8 cellular contexts compared by ENCODE assay signal in the genomic region with DNA sequence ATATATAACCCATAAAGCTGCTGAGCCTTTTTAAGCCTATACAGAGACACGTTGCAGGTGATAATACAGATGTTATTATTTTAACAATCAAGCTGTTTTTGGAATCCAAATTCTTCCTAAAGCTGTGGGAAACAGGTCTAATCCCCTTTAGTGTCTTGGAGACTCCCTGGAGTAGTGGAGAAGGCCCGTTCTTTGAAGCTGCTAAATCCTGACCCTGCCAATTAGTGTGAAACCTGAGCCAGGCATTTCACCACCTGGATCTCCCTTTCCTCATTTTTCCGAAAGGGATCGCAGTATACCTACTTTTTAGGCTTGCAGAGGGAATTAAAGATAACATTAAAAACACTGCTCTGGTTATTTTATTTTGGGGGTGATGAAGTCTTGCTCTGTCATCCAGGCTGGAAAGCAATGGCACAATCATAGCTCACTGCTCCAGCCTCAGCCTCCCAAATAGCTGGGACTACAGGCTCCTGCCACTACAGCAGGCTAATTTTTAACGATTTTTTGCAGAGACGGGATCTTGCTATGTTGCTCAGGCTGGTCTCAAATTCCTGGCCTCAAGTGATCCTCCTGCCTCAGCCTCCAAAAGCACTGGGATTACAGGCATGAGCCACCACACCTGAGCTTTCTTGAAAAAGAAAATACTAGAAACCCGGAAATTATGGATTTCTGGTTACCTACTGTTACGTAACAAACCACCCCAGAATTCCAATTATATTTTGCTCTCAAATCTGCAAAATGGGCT. TPM values are rescaled to one million over a fixed set of nuclear protein-coding genes. Genes with fewer than 3 reads are reported as not detected.
DNase-seq lines count a peak whose midpoint lies in the region; ATAC-seq and TF ChIP-seq lines count a peak whose summit lies in the region.

No MANE protein-coding gene starts in this region.

- no peak for TF ChIP-seq POLR2A in vagina (IDR thresholded peaks at IDR 0.05)

- H3K36me3 ChIP-seq in adipocyte (ENCODE audit: control insufficient read depth, insufficient read depth, low read length, severe bottlenecking) (peaks cover 11% of the 10 kb centered on the region), mesenchymal stem cell (ENCODE audit: control insufficient read depth in 1 of 2, insufficient read depth in 2 of 2, low read depth in 1 of 2, low read length in 2 of 2) (peaks cover 8 to 18% of the 10 kb centered on the region in 2 experiments), vagina (peaks cover 0 to 6% of the 10 kb centered on the region in 2 donors)

- peaks cover 74% of the 10 kb centered on the region for H3K4me1 Mint-ChIP-seq in stimulated activated naive CD8-positive, alpha-beta T cell treated with anti-CD3 and anti-CD28 coated beads, Interleukin-15, Interleukin-2, amounts not matched to agents 100 ng/mL and 50 ng/mL, for 24 hours (ENCODE audit: low read depth)

- H4K8ac ChIP-seq in mesenchymal stem cell (ENCODE audit: low read length): no peak overlapping the region

- H3K27ac Mint-ChIP-seq in stimulated activated naive CD8-positive, alpha-beta T cell treated with anti-CD3 and anti-CD28 coated beads, Interleukin-15, Interleukin-2, amounts not matched to agents 100 ng/mL and 50 ng/mL, for 24 hours: peak overlapping the region; percentile 99

- no peak overlapping the region for H2BK15ac ChIP-seq in mesenchymal stem cell (ENCODE audit: low read depth, poor library complexity, severe bottlenecking)

- H3K27me3 ChIP-seq in adipocyte (replicated peaks; ENCODE audit: control insufficient read depth, insufficient read depth, low read length) (no peaks in the 10 kb centered on the region), mesenchymal stem cell (ENCODE audit: control insufficient read depth in 1 of 2, insufficient read depth in 1 of 2, low read length in 2 of 2) (no peaks in the 10 kb centered on the region), vagina (no peaks in the 10 kb centered on the region)

- no peaks in the 10 kb centered on the region for H3K27me3 Mint-ChIP-seq in stimulated activated naive CD8-positive, alpha-beta T cell treated with anti-CD3 and anti-CD28 coated beads, Interleukin-15, Interleukin-2, amounts not matched to agents 100 ng/mL and 50 ng/mL, for 24 hours

- H2AK5ac ChIP-seq in mesenchymal stem cell (ENCODE audit: low read length, severe bottlenecking): peak overlapping the region; percentile 20

- no peak overlapping the region for H2AFZ ChIP-seq in mesenchymal stem cell (ENCODE audit: low read depth, low read length)

- TF ChIP-seq CTCF in vagina (IDR thresholded peaks at IDR 0.05): no peak

- no peak overlapping the region for H2BK12ac ChIP-seq in mesenchymal stem cell (ENCODE audit: low read length in 2 of 2)

- H3K9me3 ChIP-seq in adipocyte (ENCODE audit: control insufficient read depth, low read length) (no peaks in the 10 kb centered on the region), mesenchymal stem cell (ENCODE audit: control insufficient read depth, low read length) (no peaks in the 10 kb centered on the region), vagina (no peaks in the 10 kb centered on the region)

- peak overlapping the region; percentile 65 for H3K4me2 ChIP-seq in mesenchymal stem cell (ENCODE audit: low read length, poor library complexity, severe bottlenecking)

- H3K36me3 Mint-ChIP-seq in stimulated activated naive CD8-positive, alpha-beta T cell treated with anti-CD3 and anti-CD28 coated beads, Interleukin-15, Interleukin-2, amounts not matched to agents 100 ng/mL and 50 ng/mL, for 24 hours (ENCODE audit: low read depth): peaks cover 26% of the 10 kb centered on the region

- peaks cover 12% of the 10 kb centered on the region for H3K79me1 ChIP-seq in mesenchymal stem cell (replicated peaks; ENCODE audit: low read length, poor library complexity, severe bottlenecking)

- H3K4me1 ChIP-seq in adipocyte (ENCODE audit: control insufficient read depth, insufficient read depth, low read length): peaks cover 24% of the 10 kb centered on the region
- H3K4me1 ChIP-seq in mesenchymal stem cell (ENCODE audit: control insufficient read depth, insufficient read depth, low read depth, low read length): peaks cover 7% of the 10 kb centered on the region
- peaks cover 34% of the 10 kb centered on the region for H3K4me1 ChIP-seq in vagina

- H3K4me3 Mint-ChIP-seq in stimulated activated naive CD8-positive, alpha-beta T cell treated with anti-CD3 and anti-CD28 coated beads, Interleukin-15, Interleukin-2, amounts not matched to agents 100 ng/mL and 50 ng/mL, for 24 hours: peak overlapping the region; percentile 94

- no peak overlapping the region for H3K14ac ChIP-seq in mesenchymal stem cell (ENCODE audit: low read length in 2 of 2)

- WGBS in mesenchymal stem cell: 83% methylated on average over 5 of the region's 8 CpGs

- H3K27ac ChIP-seq in mesenchymal stem cell (ENCODE audit: low read length, poor library complexity, severe bottlenecking) (peak overlapping the region; percentile 91), vagina (peak overlapping the region; percentile 89)

- H3K9me3 Mint-ChIP-seq in stimulated activated naive CD8-positive, alpha-beta T cell treated with anti-CD3 and anti-CD28 coated beads, Interleukin-15, Interleukin-2, amounts not matched to agents 100 ng/mL and 50 ng/mL, for 24 hours: no peaks in the 10 kb centered on the region

- H3K9ac ChIP-seq in adipocyte (ENCODE audit: low read length) (peak overlapping the region; percentile 88), mesenchymal stem cell (ENCODE audit: low read length) (peak overlapping the region; percentile 92)

- H3K18ac ChIP-seq in mesenchymal stem cell (ENCODE audit: low read depth in 1 of 2, low read length in 2 of 2): no peak overlapping the region

- H3K23ac ChIP-seq in mesenchymal stem cell (ENCODE audit: low read length in 2 of 2): no peak overlapping the region

- H4K91ac ChIP-seq in mesenchymal stem cell (ENCODE audit: low read length): no peak overlapping the region

- no peak overlapping the region for H2BK5ac ChIP-seq in mesenchymal stem cell (ENCODE audit: low read depth, low read length, poor library complexity, severe bottlenecking)

- intact Hi-C loops in vagina (cut with DNase I): loop anchor here (10.0 kb wide), 1 partner anchor 537 kb away; no protein-coding TSS in a partner anchor

- DNase-seq in stimulated activated naive CD8-positive, alpha-beta T cell treated with anti-CD3 and anti-CD28 coated beads, Interleukin-15, Interleukin-2, amounts not matched to agents 100 U/mL and 50 U/mL, for 24 hours: no peak
- DNase-seq in adipocyte (ENCODE audit: low read depth) (peak; percentile 19), mesenchymal stem cell (no peak), vagina (ENCODE audit: extremely low spot score in 2 of 2) (no peak), NCI-H446 (lab: John Stamatoyannopoulos, UW) (no peak), HUDEP-2 (lab: John Stamatoyannopoulos, UW; ENCODE audit: unreplicated experiment in 76 of 76) (no peak), NCI-H1417 treated with DMSO at 0.1 percent for 48 hours (lab: John Stamatoyannopoulos, UW) (no peak)

- H2BK120ac ChIP-seq in mesenchymal stem cell (ENCODE audit: low read depth, low read length): no peak overlapping the region

- H3K4me3 ChIP-seq in adipocyte (ENCODE audit: low read length) (peak overlapping the region; percentile 93), mesenchymal stem cell (ENCODE audit: insufficient read depth in 1 of 2, low read depth in 1 of 2, low read length in 2 of 2) (peak overlapping the region in 1 of 2 experiments; percentile 97), vagina (no peak overlapping the region)

- ATAC-seq in stimulated activated naive CD8-positive, alpha-beta T cell treated with anti-CD3 and anti-CD28 coated beads, Interleukin-15, Interleukin-2, amounts not matched to agents 100 U/mL and 50 U/mL, for 24 hours: no peak

- no peak overlapping the region for H3K4ac ChIP-seq in mesenchymal stem cell (ENCODE audit: low read depth in 1 of 2, low read length in 2 of 2)

RNA-seq across cellular contexts. Expression of gene EIF4ENIF1, which starts 1.7 kb away (rescaled TPM):
- polyA plus RNA-seq in mesenchymal stem cell (2013, experiment 1 of 2): 15.3 TPM
- 15.2 TPM for polyA plus RNA-seq in mesenchymal stem cell (2013, experiment 2 of 2)
- total RNA-seq in vagina: 24.6 TPM

RNA-seq across cellular contexts. Expression of gene SFI1, which starts 4.9 kb away (rescaled TPM):
- 6.0 TPM for polyA plus RNA-seq in mesenchymal stem cell (2013, experiment 1 of 2)
- polyA plus RNA-seq in mesenchymal stem cell (2013, experiment 2 of 2): 5.9 TPM
- 33.6 TPM for total RNA-seq in vagina
